14 cellular contexts compared by ENCODE assay signal in genomic region chr4:108531461-108531860, GRCh38.
DNase-seq lines count a peak whose midpoint lies in the region; ATAC-seq and TF ChIP-seq lines count a peak whose summit lies in the region.
"Had no signal": no experiment of that assay in that cellular context is flagged by ENCODE, and none has a peak within 500 bp of the region (broad histone marks: within the 10 kb centered on the region; RNA-seq: fewer than 3 reads in every experiment).

No MANE protein-coding gene starts in this region.

- H3K4me1 ChIP-seq in upper lobe of right lung = peaks cover 4% of the 10 kb centered on the region

- H3K4me3 Mint-ChIP-seq in stimulated activated naive CD8-positive, alpha-beta T cell treated with anti-CD3 and anti-CD28 coated beads, Interleukin-15, Interleukin-2, amounts not matched to agents 100 ng/mL and 50 ng/mL, for 24 hours = peak overlapping the region; percentile 42
- H3K4me3 Mint-ChIP-seq in activated CD8-positive, alpha-beta T cell treated with anti-CD3 and anti-CD28 coated beads for 36 hours = peak overlapping the region; percentile 61
- H3K4me3 Mint-ChIP-seq: GM23338 had no signal

- intact Hi-C loops in activated CD8-positive, alpha-beta T cell treated with anti-CD3 and anti-CD28 coated beads for 36 hours (cut with micrococcal nuclease) = no loop called here
- intact Hi-C loops in upper lobe of right lung (cut with DNase I) = no loop called here

- peak overlapping the region; percentile 58 for H3K27ac ChIP-seq in upper lobe of right lung

- H3K27me3 Mint-ChIP-seq in stimulated activated naive CD8-positive, alpha-beta T cell treated with anti-CD3 and anti-CD28 coated beads, Interleukin-15, Interleukin-2, amounts not matched to agents 100 ng/mL and 50 ng/mL, for 24 hours = no peaks in the 10 kb centered on the region
- H3K27me3 Mint-ChIP-seq in activated CD8-positive, alpha-beta T cell treated with anti-CD3 and anti-CD28 coated beads for 36 hours = no peaks in the 10 kb centered on the region

- CTCF ChIA-PET in activated CD8-positive, alpha-beta T cell treated with anti-CD3 and anti-CD28 coated beads for 36 hours (lab: Charles Lee) = interaction anchor here (0.7 to 1.6 kb wide), 3 partner anchors 38 to 512 kb away, joined by 3 to 7 read pairs (median 5); no protein-coding TSS in a partner anchor

- no peak for ATAC-seq in stimulated activated naive CD8-positive, alpha-beta T cell treated with anti-CD3 and anti-CD28 coated beads, Interleukin-15, Interleukin-2, amounts not matched to agents 100 U/mL and 50 U/mL, for 24 hours
- ATAC-seq in activated CD8-positive, alpha-beta T cell treated with anti-CD3 and anti-CD28 coated beads for 36 hours = no peak
- ATAC-seq in upper lobe of right lung (no peak), GM21367 (IDR thresholded peaks at IDR 0.05; ENCODE audit: unreplicated experiment) (no peak), GM21529 (IDR thresholded peaks at IDR 0.05; ENCODE audit: unreplicated experiment) (no peak), HG03521 (IDR thresholded peaks at IDR 0.05; ENCODE audit: unreplicated experiment) (no peak)
- ATAC-seq: GM23338 had no signal

- no peak for TF ChIP-seq CTCF in activated CD8-positive, alpha-beta T cell treated with anti-CD3 and anti-CD28 coated beads for 36 hours (IDR thresholded peaks at IDR 0.05)
- TF ChIP-seq CTCF in fibroblast of pulmonary artery (IDR thresholded peaks at IDR 0.05; ENCODE audit: low read length, missing control alignments) (no peak), upper lobe of right lung (IDR thresholded peaks at IDR 0.05) (no peak)

- H3K4me3 ChIP-seq in fibroblast of pulmonary artery (replicated peaks; ENCODE audit: low read depth, low read length) (no peak overlapping the region), upper lobe of right lung (no peak overlapping the region)
- H3K4me3 ChIP-seq: GM23338 had no signal

- peak overlapping the region; percentile 82 for H3K27ac Mint-ChIP-seq in stimulated activated naive CD8-positive, alpha-beta T cell treated with anti-CD3 and anti-CD28 coated beads, Interleukin-15, Interleukin-2, amounts not matched to agents 100 ng/mL and 50 ng/mL, for 24 hours
- peak overlapping the region; percentile 83 for H3K27ac Mint-ChIP-seq in activated CD8-positive, alpha-beta T cell treated with anti-CD3 and anti-CD28 coated beads for 36 hours
- H3K27ac Mint-ChIP-seq: GM23338 had no signal

- no peaks in the 10 kb centered on the region for H3K27me3 ChIP-seq in upper lobe of right lung

- H3K9me3 ChIP-seq in upper lobe of right lung = no peaks in the 10 kb centered on the region

- H3K36me3 ChIP-seq in upper lobe of right lung = no peaks in the 10 kb centered on the region

- H3K4me1 Mint-ChIP-seq in stimulated activated naive CD8-positive, alpha-beta T cell treated with anti-CD3 and anti-CD28 coated beads, Interleukin-15, Interleukin-2, amounts not matched to agents 100 ng/mL and 50 ng/mL, for 24 hours (ENCODE audit: low read depth) = peaks cover 83% of the 10 kb centered on the region
- peaks cover 78% of the 10 kb centered on the region for H3K4me1 Mint-ChIP-seq in activated CD8-positive, alpha-beta T cell treated with anti-CD3 and anti-CD28 coated beads for 36 hours (ENCODE audit: low read depth)

- peaks cover 4% of the 10 kb centered on the region for H3K36me3 Mint-ChIP-seq in stimulated activated naive CD8-positive, alpha-beta T cell treated with anti-CD3 and anti-CD28 coated beads, Interleukin-15, Interleukin-2, amounts not matched to agents 100 ng/mL and 50 ng/mL, for 24 hours (ENCODE audit: low read depth)
- H3K36me3 Mint-ChIP-seq in activated CD8-positive, alpha-beta T cell treated with anti-CD3 and anti-CD28 coated beads for 36 hours (ENCODE audit: low read depth) = peaks cover 9% of the 10 kb centered on the region

- DNase-seq in stimulated activated naive CD8-positive, alpha-beta T cell treated with anti-CD3 and anti-CD28 coated beads, Interleukin-15, Interleukin-2, amounts not matched to agents 100 U/mL and 50 U/mL, for 24 hours = no peak
- no peak for DNase-seq in activated CD8-positive, alpha-beta T cell treated with anti-CD3 and anti-CD28 coated beads for 36 hours
- DNase-seq in fibroblast of pulmonary artery (ENCODE audit: low read depth) = peak; percentile 14
- DNase-seq in upper lobe of right lung = no peak
- DNase-seq: activated gamma-delta T cell; NCI-H1417; NCI-H2171; NCI-H69; stimulated activated CD4-positive, alpha-beta T cell treated with anti-CD3 and anti-CD28 coated beads, Interleukin-4, amount 100 ng/mL, for 24 hours had no signal

- POLR2A ChIA-PET in activated CD8-positive, alpha-beta T cell treated with anti-CD3 and anti-CD28 coated beads for 36 hours (lab: Charles Lee) = interaction anchor here (0.8 to 1.5 kb wide), 2 partner anchors 13 to 101 kb away, joined by 3 to 4 read pairs; no protein-coding TSS in a partner anchor

- peaks cover 10% of the 10 kb centered on the region for H3K9me3 Mint-ChIP-seq in stimulated activated naive CD8-positive, alpha-beta T cell treated with anti-CD3 and anti-CD28 coated beads, Interleukin-15, Interleukin-2, amounts not matched to agents 100 ng/mL and 50 ng/mL, for 24 hours
- peaks cover 13% of the 10 kb centered on the region for H3K9me3 Mint-ChIP-seq in activated CD8-positive, alpha-beta T cell treated with anti-CD3 and anti-CD28 coated beads for 36 hours
- H3K9me3 Mint-ChIP-seq: GM23338 had no signal
